Comparison of ENCODE assay signal across 9 cellular contexts in genomic region chr2:59182249-59182648, GRCh38.
A peak's percentile ranks its signal among the peaks of the same experiment; 100 is the strongest.
DNase-seq lines count a peak whose midpoint lies in the region; ATAC-seq and TF ChIP-seq lines count a peak whose summit lies in the region.
"Had no signal": no experiment of that assay in that cellular context is flagged by ENCODE, and none has a peak within 500 bp of the region (broad histone marks: within the 10 kb centered on the region; RNA-seq: fewer than 3 reads in every experiment).

No MANE protein-coding gene starts in this region.

- intact Hi-C loops in vagina (cut with DNase I): no loop called here

- peak; percentile 27 for DNase-seq in globus pallidus (ENCODE audit: low spot score)
- DNase-seq in osteoblast (ENCODE audit: insufficient read length, low spot score, missing footprints): no peak
- no peak for DNase-seq in vagina (ENCODE audit: extremely low spot score in 2 of 2)
- no peak for DNase-seq in NCI-H510A treated with DMSO at 0.1 percent for 48 hours (lab: John Stamatoyannopoulos, UW)
- DNase-seq in epidermal melanocyte (ENCODE audit: insufficient read length, low spot score): no peak

- H3K9ac ChIP-seq in OCI-LY3 (ENCODE audit: low read length): no peak overlapping the region

- H3K9me3 ChIP-seq in OCI-LY3 (ENCODE audit: insufficient read depth, low read length): no peaks in the 10 kb centered on the region
- peaks cover 2% of the 10 kb centered on the region for H3K9me3 ChIP-seq in osteoblast (ENCODE audit: low read depth, low read length)
- no peaks in the 10 kb centered on the region for H3K9me3 ChIP-seq in vagina

- H3K4me1 ChIP-seq in OCI-LY3 (ENCODE audit: low read length): peaks cover 8% of the 10 kb centered on the region
- no peaks in the 10 kb centered on the region for H3K4me1 ChIP-seq in osteoblast (ENCODE audit: insufficient read depth, low read length)
- no peaks in the 10 kb centered on the region for H3K4me1 ChIP-seq in vagina

- TF ChIP-seq CTCF in C4-2B (conservative IDR thresholded peaks at IDR 0.05) (peak; percentile 41), OCI-LY3 (IDR thresholded peaks at IDR 0.05; ENCODE audit: low read depth, low read length) (peak; percentile 68), osteoblast (IDR thresholded peaks at IDR 0.05; ENCODE audit: extremely low read depth, low read depth, low read length) (no peak), vagina (IDR thresholded peaks at IDR 0.05) (no peak)

- H3K79me2 ChIP-seq in OCI-LY3 (ENCODE audit: low read length) (no peaks in the 10 kb centered on the region), osteoblast (ENCODE audit: insufficient read depth, low read length) (no peaks in the 10 kb centered on the region)

- H4K20me1 ChIP-seq in OCI-LY3 (ENCODE audit: insufficient read depth, low read length): no peaks in the 10 kb centered on the region
- no peaks in the 10 kb centered on the region for H4K20me1 ChIP-seq in osteoblast (ENCODE audit: insufficient read depth, low read length)

- H2AFZ ChIP-seq in OCI-LY3 (ENCODE audit: low read depth, low read length) (no peak overlapping the region), osteoblast (ENCODE audit: low read length) (no peak overlapping the region)

- no peak overlapping the region for H3K4me3 ChIP-seq in OCI-LY3 (ENCODE audit: low read length)
- no peak overlapping the region for H3K4me3 ChIP-seq in osteoblast (ENCODE audit: insufficient read depth, low read length)
- no peak overlapping the region for H3K4me3 ChIP-seq in vagina

- H3K4me2 ChIP-seq in OCI-LY3 (ENCODE audit: low read length): no peak overlapping the region
- H3K4me2 ChIP-seq in osteoblast (ENCODE audit: insufficient read depth, low read length): no peak overlapping the region

- ATAC-seq in GM21515 (IDR thresholded peaks at IDR 0.05; ENCODE audit: unreplicated experiment): peak; percentile 52

- H3K36me3 ChIP-seq in OCI-LY3 (replicated peaks; ENCODE audit: low read depth, low read length) (no peaks in the 10 kb centered on the region), osteoblast (ENCODE audit: insufficient read depth, low read length) (no peaks in the 10 kb centered on the region), vagina (no peaks in the 10 kb centered on the region)

- no peak overlapping the region for H3K27ac ChIP-seq in C4-2B
- H3K27ac ChIP-seq in OCI-LY3 (ENCODE audit: low read length): no peak overlapping the region
- no peak overlapping the region for H3K27ac ChIP-seq in osteoblast (ENCODE audit: low read depth, low read length)
- H3K27ac ChIP-seq in vagina: no peak overlapping the region
- H3K27ac ChIP-seq: epithelial cell of prostate had no signal

- no peak for TF ChIP-seq POLR2A in vagina (IDR thresholded peaks at IDR 0.05)

- H3K27me3 ChIP-seq in OCI-LY3 (ENCODE audit: low read depth, low read length): no peaks in the 10 kb centered on the region
- no peaks in the 10 kb centered on the region for H3K27me3 ChIP-seq in osteoblast (ENCODE audit: insufficient read depth, low read length)
- H3K27me3 ChIP-seq in vagina: no peaks in the 10 kb centered on the region

Comparison
In these comparisons a context has a peak if more than half of its experiments do, and no peak if none do; other contexts are left out.
1. CTCF ChIP-seq: peak in C4-2B (single experiment) and OCI-LY3 (single experiment); none in osteoblast (single experiment) and vagina (0 of 3).